Comparison of ENCODE assay signal across 15 cellular contexts in the genomic region with DNA sequence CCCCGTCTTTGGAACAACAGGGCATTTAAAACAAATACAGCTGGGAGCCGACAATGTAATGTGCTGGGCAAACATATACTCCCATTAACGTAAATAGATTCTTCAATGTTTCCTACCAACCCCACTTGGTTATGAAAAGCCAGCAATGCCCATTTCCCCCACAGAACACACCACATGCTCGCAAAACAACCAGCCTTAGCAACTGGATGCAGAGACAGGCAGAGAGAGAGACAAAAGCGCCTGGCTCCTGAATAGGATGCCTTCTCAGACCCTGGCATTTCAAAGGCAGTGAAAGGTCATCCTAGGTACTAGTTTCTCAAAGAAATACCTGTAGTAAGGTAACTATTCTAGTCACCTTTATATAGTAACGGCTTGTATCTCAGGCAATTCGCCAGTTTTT.
DNase-seq lines count a peak whose midpoint lies in the region; ATAC-seq lines count a peak whose summit lies in the region.
"Had no signal": no experiment of that assay in that cellular context is flagged by ENCODE, and none has a peak within 500 bp of the region (broad histone marks: within the 10 kb centered on the region; RNA-seq: fewer than 3 reads in every experiment).

No MANE protein-coding gene starts in this region.

- peak; percentile 17 for DNase-seq in NCI-H2227 (lab: John Stamatoyannopoulos, UW; ENCODE audit: unreplicated experiment)
- no peak for DNase-seq in NCI-H2227 treated with DMSO at 0.1 percent for 48 hours (lab: John Stamatoyannopoulos, UW)
- DNase-seq in NCI-H2081 (lab: John Stamatoyannopoulos, UW), result peak; percentile 88 to 96
- DNase-seq in cerebellar cortex (ENCODE audit: low spot score), result peak; percentile 37
- peak; percentile 24 for DNase-seq in retina
- no peak for DNase-seq in T-helper 1 cell
- no peak for DNase-seq in stimulated activated naive CD8-positive, alpha-beta T cell treated with anti-CD3 and anti-CD28 coated beads, Interleukin-15, Interleukin-2, amounts not matched to agents 100 U/mL and 50 U/mL, for 24 hours
- DNase-seq: activated CD4-positive, alpha-beta T cell treated with anti-CD3 and anti-CD28 coated beads, Interleukin-2, amount 10 ng/mL, durations not matched to agents 7 days and 5 days; activated T-cell treated with anti-CD3 and anti-CD28 coated beads, Interleukin-2, amount 50 U/mL, for 72 hours; caudate nucleus; CD4-positive, CD25-positive, alpha-beta regulatory T cell; foreskin keratinocyte; NCI-H1694 treated with DMSO at 0.1 percent for 48 hours; T-helper 2 cell had no signal

- ATAC-seq in HG03378 (IDR thresholded peaks at IDR 0.05; ENCODE audit: unreplicated experiment), result no peak
- no peak for ATAC-seq in stimulated activated naive CD8-positive, alpha-beta T cell treated with anti-CD3 and anti-CD28 coated beads, Interleukin-15, Interleukin-2, amounts not matched to agents 100 U/mL and 50 U/mL, for 24 hours
- ATAC-seq: activated T-cell treated with anti-CD3 and anti-CD28 coated beads, Interleukin-2, amount 50 U/mL, for 72 hours had no signal

Comparison
In these comparisons a context has a peak if more than half of its experiments do, and no peak if none do; other contexts are left out.
1. DNase-seq: peak in NCI-H2227 (single experiment), NCI-H2081 (2 of 2), cerebellar cortex (single experiment) and retina (single experiment); none in NCI-H2227 treated with DMSO at 0.1 percent for 48 hours (single experiment), T-helper 1 cell (0 of 5) and stimulated activated naive CD8-positive, alpha-beta T cell treated with anti-CD3 and anti-CD28 coated beads, Interleukin-15, Interleukin-2, amounts not matched to agents 100 U/mL and 50 U/mL, for 24 hours (single experiment).